ENCODE assay signal across 18 cellular contexts in genomic region chr12:124821252-124822200, GRCh38. TPM values are rescaled to one million over a fixed set of nuclear protein-coding genes. Genes with fewer than 3 reads are reported as not detected.
DNase-seq lines count a peak whose midpoint lies in the region; ATAC-seq, FAIRE-seq and TF ChIP-seq lines count a peak whose summit lies in the region.
"Had no signal": no experiment of that assay in that cellular context is flagged by ENCODE, and none has a peak within 500 bp of the region (broad histone marks: within the 10 kb centered on the region; RNA-seq: fewer than 3 reads in every experiment).

No MANE protein-coding gene starts in this region.

- WGBS in right cardiac atrium, result 90% methylated on average over 16 of the region's 16 CpGs
- 84% methylated on average over 10 of the region's 16 CpGs for WGBS in K562 (ENCODE audit: insufficient coverage, low coverage, missing lambda C conversion rate)
- WGBS in liver, result 52% methylated on average over 16 of the region's 16 CpGs

- TF ChIP-seq POLR2A in K562 (conservative IDR thresholded peaks at IDR 0.05), result no peak

- in situ Hi-C loops in K562 (cut with MboI), result no loop called here

- intact Hi-C loops in right cardiac atrium (cut with DNase I), result no loop called here
- intact Hi-C loops in Right ventricle myocardium superior (cut with DNase I), result no loop called here
- intact Hi-C loops in K562 (cut with micrococcal nuclease), result no loop called here

- BruUV-seq in K562 (replicated peaks; lab: Mats Ljungman, UMichigan), result no TSS peak

- ATAC-seq in right cardiac atrium (no peak), Right ventricle myocardium superior (ENCODE audit: poor library complexity) (no peak), K562 (no peak), HG02973 (IDR thresholded peaks at IDR 0.05; ENCODE audit: unreplicated experiment) (no peak)
- ATAC-seq: CD8-positive, alpha-beta T cell had no signal

- H3K27me3 ChIP-seq in right cardiac atrium (ENCODE audit: control insufficient read depth, insufficient read depth) (no peaks in the 10 kb centered on the region), K562 (ENCODE audit: control insufficient read depth in 2 of 2, insufficient read depth in 2 of 2, low read length in 2 of 2) (no peaks in the 10 kb centered on the region), liver (ENCODE audit: control insufficient read depth in 4 of 4, insufficient read depth in 4 of 4, low read length in 3 of 4) (no peaks in the 10 kb centered on the region)
- H3K27me3 ChIP-seq: BLaER1 had no signal

- TF ChIP-seq CTCF in K562 (IDR thresholded peaks at IDR 0.05 in 2 of 3, conservative IDR thresholded peaks at IDR 0.05 in 1 of 3; ENCODE audit: insufficient read depth in 2 of 3, low read depth in 1 of 3, low read length in 3 of 3) (no peak), liver (IDR thresholded peaks at IDR 0.05; ENCODE audit: low read depth, low read length, missing input control) (no peak), D721Med (IDR thresholded peaks at IDR 0.05; ENCODE audit: insufficient read depth, missing control alignments) (no peak)

- H3K36me3 ChIP-seq in K562 (ENCODE audit: control insufficient read depth, insufficient read depth, low read length) (peaks cover 57% of the 10 kb centered on the region), liver (ENCODE audit: control insufficient read depth in 4 of 4, insufficient read depth in 3 of 4, low read depth in 1 of 4, low read length in 3 of 4) (no peaks in the 10 kb centered on the region)

- TF ChIP-seq RAD21 in K562 (CRISPR knock-in tag; conservative IDR thresholded peaks at IDR 0.05 in 1 of 2, IDR thresholded peaks at IDR 0.05 in 1 of 2), result no peak
- peak; percentile 66 to 76 for TF ChIP-seq RAD21 in liver (IDR thresholded peaks at IDR 0.05)

- peaks cover 11% of the 10 kb centered on the region for H3K9me1 ChIP-seq in K562 (ENCODE audit: control insufficient read depth, insufficient read depth, low read length)

- peaks cover 72% of the 10 kb centered on the region for H3K79me2 ChIP-seq in K562 (ENCODE audit: control insufficient read depth, insufficient read depth, low read length)

- H3K4me1 ChIP-seq in right cardiac atrium (ENCODE audit: control insufficient read depth, insufficient read depth, low read length), result no peaks in the 10 kb centered on the region
- peaks cover 0 to 10% of the 10 kb centered on the region in 2 experiments; a peak in 1 of 5 replicates for H3K4me1 ChIP-seq in K562 (replicated peaks in 1 of 2; ENCODE audit: control insufficient read depth in 2 of 2, insufficient read depth in 2 of 2, low read length in 2 of 2)
- peaks cover 4 to 50% (median 28%) of the 10 kb centered on the region in 4 donors for H3K4me1 ChIP-seq in liver (ENCODE audit: control insufficient read depth in 4 of 4, insufficient read depth in 4 of 4, low read length in 3 of 4)

- no peak overlapping the region for H3K4me2 ChIP-seq in K562 (ENCODE audit: insufficient read depth, low read length)
- H3K4me2 ChIP-seq: BLaER1 had no signal

- H3K4me3 ChIP-seq in right cardiac atrium (ENCODE audit: low read length) (no peak overlapping the region), K562 (no peak overlapping the region), liver (ENCODE audit: low read depth in 1 of 3, low read length in 3 of 3) (peak overlapping the region; percentile 19 to 66 (median 50))
- H3K4me3 ChIP-seq: BLaER1 had no signal

- CTCF ChIA-PET in K562 (lab: Yijun Ruan, JAX; ENCODE audit: low intra/inter-chr PET ratio), result no interaction called here

- peaks cover 13% of the 10 kb centered on the region for H4K20me1 ChIP-seq in K562 (replicated peaks; ENCODE audit: control insufficient read depth, insufficient read depth, low read length)

- no peaks in the 10 kb centered on the region for H3K9me3 ChIP-seq in right cardiac atrium (ENCODE audit: control insufficient read depth, low read length)
- no peaks in the 10 kb centered on the region for H3K9me3 ChIP-seq in K562 (replicated peaks; ENCODE audit: control insufficient read depth, insufficient read depth, low read depth, low read length)
- H3K9me3 ChIP-seq in liver (ENCODE audit: control insufficient read depth in 4 of 4, low read length in 3 of 4), result no peaks in the 10 kb centered on the region
- H3K9me3 ChIP-seq: BLaER1 had no signal

- H2AFZ ChIP-seq in K562 (ENCODE audit: low read depth, low read length), result no peak overlapping the region

- FAIRE-seq in K562 (lab: Jason Lieb, UNC) (no peak), D721Med (lab: Jason Lieb, UNC) (no peak)
- FAIRE-seq: G401.6 had no signal

- DNase-seq in right cardiac atrium (peak in 2 of 3 donors; percentile 12 to 15), Right ventricle myocardium superior (no peak), K562 (ENCODE audit: extremely low read depth in 1 of 4, low spot score in 3 of 4) (no peak), D721Med (ENCODE audit: insufficient read length, low spot score) (no peak)
- no peak for DNase-seq in activated CD4-positive, alpha-beta T cell treated with anti-CD3 and anti-CD28 coated beads for 48 hours
- no peak for DNase-seq in stimulated activated CD4-positive, alpha-beta T cell treated with anti-CD3 and anti-CD28 coated beads, Interleukin-1b, Interleukin-23, amount 100 ng/mL, for 48 hours
- DNase-seq: CD8-positive, alpha-beta T cell; DND-41; GOT3; NCI-H1105; NCI-H187 treated with DMSO at 0.1 percent for 48 hours; NCI-H69; NK-92 treated with Interleukin-12 subunit alpha and Interleukin-12 subunit beta, amount 100 ng/mL, for 24 hours; SHP77 treated with DMSO at 0.1 percent for 48 hours had no signal

- peak overlapping the region in 1 of 2 experiments; percentile 76; a peak in 1 of 4 replicates for H3K9ac ChIP-seq in K562 (ENCODE audit: insufficient read depth in 1 of 2, low read depth in 2 of 2, low read length in 2 of 2)
- H3K9ac ChIP-seq in liver (ENCODE audit: low read depth in 1 of 2, low read length in 2 of 2), result peak overlapping the region; percentile 58 to 60
- H3K9ac ChIP-seq: BLaER1 had no signal

- H3K27ac ChIP-seq in right cardiac atrium (ENCODE audit: low read length) (no peak overlapping the region), K562 (ENCODE audit: extremely low read depth, low read depth, low read length) (no peak overlapping the region), liver (ENCODE audit: low read depth in 1 of 2, low read length in 2 of 2) (peak overlapping the region; percentile 89 to 94)
- H3K27ac ChIP-seq: BLaER1 had no signal

- no peak for TF ChIP-seq EP300 in K562 (IDR thresholded peaks at IDR 0.05; ENCODE audit: low read length)

- POLR2A ChIA-PET in K562 (lab: Yijun Ruan, JAX), result no interaction called here

TF ChIP-seq in K562, 482 proteins besides CTCF, POLR2A, EP300 and RAD21 (continues in another document):
- TF ChIP-seq BCOR (IDR thresholded peaks at IDR 0.05), result 0 out of 2 replicates have a peak, but pooled peaks have one; percentile 22
- 0 out of 4 replicates have a peak, but pooled peaks of 1 of the 2 experiments have one; percentile 9 for TF ChIP-seq KDM1A (IDR thresholded peaks at IDR 0.05)
- peak; percentile 70 for TF ChIP-seq RBM25 (IDR thresholded peaks at IDR 0.05; ENCODE audit: low read depth, low read length, severe bottlenecking)
- 0 out of 2 replicates have a peak, but pooled peaks have one; percentile 13 for TF ChIP-seq USF1 (CRISPR knock-in tag; IDR thresholded peaks at IDR 0.05)
- TF ChIP-seq CBFA2T3 (IDR thresholded peaks at IDR 0.05), result no peak

TF ChIP-seq in liver, 16 proteins besides CTCF, POLR2A, EP300 and RAD21 (continues in another document):
- TF ChIP-seq RXRA (IDR thresholded peaks at IDR 0.05), result peak; percentile 99 to 100
- peak; percentile 83 for TF ChIP-seq ATF3 (IDR thresholded peaks at IDR 0.05)
- TF ChIP-seq HNF4A (conservative IDR thresholded peaks at IDR 0.05), result peak; percentile 100
- TF ChIP-seq ZBTB33 (IDR thresholded peaks at IDR 0.05), result peak; percentile 97

RNA-seq across cellular contexts. Expression of gene SCARB1, which starts 42.1 kb away (rescaled TPM):
- total RNA-seq in right cardiac atrium (10 to 100 TPM; 15.7 to 22.9 (median 20.0) TPM), Right ventricle myocardium superior (12.7 TPM), K562 (2014; rRNA removed) (52.8 and 83.0 TPM in 2 replicates), K562 (2014; rRNA removed; fragmentation: Illumina TruSeq; extraction: Trizol) (30.9 and 38.4 TPM in 2 replicates), K562 (2015; rRNA removed; fragmentation: Illumina TruSeq; extraction: Trizol) (36.0 and 38.7 TPM in 2 replicates), K562 (2021) (148 and 157 TPM in 2 replicates), liver (100 to 1,000 TPM in 1 of 2 donors, 10 to 100 TPM in 1; 85.3 to 169 TPM)
- polyA plus RNA-seq in right cardiac atrium (17.0 TPM), K562 (2011; rRNA removed) (81.9 and 168 TPM in 2 replicates), K562 (2014; fragmentation: Illumina TruSeq; extraction: Trizol) (143 and 152 TPM in 2 replicates), K562 (2014; fragmentation: Nextera tagmentation; extraction: Ambion mirVana) (1 to 10 TPM in 1 of 2 experiments, under 1 TPM in 1; 0.56 to 4.7 TPM), K562 (2014; rRNA removed) (79.2 and 92.6 TPM in 2 replicates), liver (100 to 1,000 TPM; 112 to 289 TPM)
- 238 and 543 TPM in 2 replicates for total RNA-seq in K562 (2011; cell fraction: chromatin; rRNA removed; ENCODE audit: low replicate concordance)
- total RNA-seq in K562 (2011; cell fraction: nucleolus; rRNA removed), result 351 and 425 TPM in 2 replicates
- total RNA-seq in K562 (2011; cell fraction: nucleoplasm; rRNA removed), result 354 and 357 TPM in 2 replicates
- polyA plus RNA-seq in K562 (2011; cell fraction: cytosol; rRNA removed), result 161 and 163 TPM in 2 replicates
- polyA plus RNA-seq in K562 (2011; cell fraction: nucleus; rRNA removed), result 435 and 491 TPM in 2 replicates
- 87.6 and 124 TPM in 2 replicates for polyA plus RNA-seq in K562 (2012)
- polyA minus RNA-seq in K562 (2011; rRNA and poly(A)+ RNA removed), result 83.0 and 106 TPM in 2 replicates
- polyA minus RNA-seq in K562 (2011; cell fraction: cytosol; rRNA and poly(A)+ RNA removed), result 90.2 and 100 TPM in 2 replicates
- polyA minus RNA-seq in K562 (2011; cell fraction: nucleus; rRNA and poly(A)+ RNA removed), result 82.3 and 143 TPM in 2 replicates

Comparison
In these comparisons a context has a peak if more than half of its experiments do, and no peak if none do; other contexts are left out.
1. DNase-seq: peak in right cardiac atrium (2 of 3); none in Right ventricle myocardium superior (single experiment), K562 (0 of 4), activated CD4-positive, alpha-beta T cell treated with anti-CD3 and anti-CD28 coated beads for 48 hours (single experiment), stimulated activated CD4-positive, alpha-beta T cell treated with anti-CD3 and anti-CD28 coated beads, Interleukin-1b, Interleukin-23, amount 100 ng/mL, for 48 hours (single experiment) and D721Med (single experiment).
2. H3K27ac ChIP-seq: peak in liver (2 of 2); none in right cardiac atrium (single experiment) and K562 (single experiment).
3. H3K4me3 ChIP-seq: peak in liver (3 of 3); none in right cardiac atrium (single experiment) and K562 (single experiment).